Comparison of ENCODE assay signal across 8 cellular contexts in genomic region chr17:1829579-1830257, GRCh38. TPM values are rescaled to one million over a fixed set of nuclear protein-coding genes. Genes with fewer than 3 reads are reported as not detected.
DNase-seq lines count a peak whose midpoint lies in the region; ATAC-seq, FAIRE-seq and TF ChIP-seq lines count a peak whose summit lies in the region.

TSS of gene RPA1 (plus strand) at chr17:1830005. CDS start at chr17:1830094, 89 bp downstream.
TSS of gene SMYD4 (minus strand) at chr17:1829902. CDS start at chr17:1827994, 1,908 bp downstream.

- H3K79me2 ChIP-seq in PC-3 (ENCODE audit: low read length): peaks cover 52% of the 10 kb centered on the region

- DNase-seq in D721Med (ENCODE audit: insufficient read length, low spot score) (peak; percentile 95), HUDEP-2 (lab: John Stamatoyannopoulos, UW; ENCODE audit: unreplicated experiment in 76 of 76) (peak in 73 of 76 experiments; percentile 9 to 89 (median 73)), PC-3 (peak; percentile 90)
- DNase-seq in activated T-cell treated with anti-CD3 and anti-CD28 coated beads, Interleukin-2, amount 50 U/mL, for 1 hour: peak; percentile 89
- peak; percentile 90 for DNase-seq in stimulated activated CD8-positive, alpha-beta memory T cell treated with anti-CD3 and anti-CD28 coated beads, Interleukin-4, amount 100 ng/mL, for 48 hours

- CTCF ChIA-PET in PC-3 (lab: Charles Lee): interaction anchor here (0.6 kb wide), 1 partner anchor 12 kb away, joined by 3 read pairs; no protein-coding TSS in a partner anchor

- H3K4me1 ChIP-seq in PC-3 (ENCODE audit: insufficient read depth, low read length) (peaks cover 9% of the 10 kb centered on the region), muscle layer of colon (ENCODE audit: insufficient read depth, low read length) (peaks cover 15% of the 10 kb centered on the region)

- intact Hi-C loops in PC-3 (cut with micrococcal nuclease): loop anchor here (2.0 kb wide), 1 partner anchor 181 kb away; the partner anchor contains the start of gene RILP

- POLR2A ChIA-PET in PC-3 (lab: Charles Lee; ENCODE audit: unreplicated experiment): no interaction called here

- ATAC-seq in GM21390 (IDR thresholded peaks at IDR 0.05; ENCODE audit: unreplicated experiment) (peak; percentile 81), PC-3 (peak; percentile 99), esophagus mucosa (peak; percentile 100)

- H2AFZ ChIP-seq in PC-3 (ENCODE audit: low read length): peak within 1 kb of the TSS; percentile 72

- TF ChIP-seq CTCF in D721Med (IDR thresholded peaks at IDR 0.05; ENCODE audit: insufficient read depth, missing control alignments): no peak
- TF ChIP-seq CTCF in PC-3 (conservative IDR thresholded peaks at IDR 0.05; ENCODE audit: low read depth, low read length): no peak

- no TSS peak for BruUV-seq in PC-3 (replicated peaks; lab: Mats Ljungman, UMichigan)

- H3K27ac ChIP-seq in PC-3 (ENCODE audit: low read length) (no peak within 1 kb of the TSS), muscle layer of colon (ENCODE audit: low read depth, low read length) (peak within 1 kb of the TSS; percentile 92)

- peak within 1 kb of the TSS; percentile 79 for H3K4me2 ChIP-seq in PC-3 (ENCODE audit: low read length)

- H3K9ac ChIP-seq in PC-3 (ENCODE audit: low read length) (peak within 1 kb of the TSS; percentile 73), muscle layer of colon (ENCODE audit: low read length) (peak within 1 kb of the TSS; percentile 87)

- H3K27me3 ChIP-seq in PC-3 (ENCODE audit: low read length): no peaks in the 10 kb centered on the region
- H3K27me3 ChIP-seq in muscle layer of colon (ENCODE audit: control insufficient read depth in 1 of 2, insufficient read depth in 2 of 2, low read length in 2 of 2): no peaks in the 10 kb centered on the region

- H3K9me2 ChIP-seq in PC-3 (replicated peaks; ENCODE audit: low read length): no peaks in the 10 kb centered on the region

- peak within 1 kb of the TSS; percentile 74 for H3K4me3 ChIP-seq in PC-3 (ENCODE audit: low read length)
- peak within 1 kb of the TSS; percentile 88 to 98 for H3K4me3 ChIP-seq in muscle layer of colon (ENCODE audit: low read depth in 1 of 2, low read length in 2 of 2)

- FAIRE-seq in D721Med (lab: Jason Lieb, UNC): no peak

- H3K9me3 ChIP-seq in PC-3 (ENCODE audit: low read length): no peaks in the 10 kb centered on the region
- no peaks in the 10 kb centered on the region for H3K9me3 ChIP-seq in muscle layer of colon (ENCODE audit: low read length)

- H3K36me3 ChIP-seq in PC-3 (ENCODE audit: low read depth, low read length): peaks cover 3% of the 10 kb centered on the region; the same call in 1 of the 2 replicates
- H3K36me3 ChIP-seq in muscle layer of colon (ENCODE audit: insufficient read depth, low read length): peaks cover 18% of the 10 kb centered on the region

- H3F3A ChIP-seq in PC-3 (ENCODE audit: low read length, unreplicated experiment): no peaks in the 10 kb centered on the region

- no peaks in the 10 kb centered on the region for H4K20me1 ChIP-seq in PC-3 (ENCODE audit: low read length)

RNA-seq across cellular contexts. Expression of gene RPA1, which starts in this region (rescaled TPM):
- total RNA-seq in PC-3 (2014; rRNA removed) (69.1 and 75.5 TPM in 2 replicates), esophagus mucosa (87.5 TPM)

RNA-seq across cellular contexts. Expression of gene SMYD4, which starts in this region (rescaled TPM):
- total RNA-seq in PC-3 (2014; rRNA removed): 8.1 and 9.3 TPM in 2 replicates
- total RNA-seq in esophagus mucosa: 5.7 TPM
